Comparison of ENCODE assay signal across 25 cellular contexts in the genomic region with DNA sequence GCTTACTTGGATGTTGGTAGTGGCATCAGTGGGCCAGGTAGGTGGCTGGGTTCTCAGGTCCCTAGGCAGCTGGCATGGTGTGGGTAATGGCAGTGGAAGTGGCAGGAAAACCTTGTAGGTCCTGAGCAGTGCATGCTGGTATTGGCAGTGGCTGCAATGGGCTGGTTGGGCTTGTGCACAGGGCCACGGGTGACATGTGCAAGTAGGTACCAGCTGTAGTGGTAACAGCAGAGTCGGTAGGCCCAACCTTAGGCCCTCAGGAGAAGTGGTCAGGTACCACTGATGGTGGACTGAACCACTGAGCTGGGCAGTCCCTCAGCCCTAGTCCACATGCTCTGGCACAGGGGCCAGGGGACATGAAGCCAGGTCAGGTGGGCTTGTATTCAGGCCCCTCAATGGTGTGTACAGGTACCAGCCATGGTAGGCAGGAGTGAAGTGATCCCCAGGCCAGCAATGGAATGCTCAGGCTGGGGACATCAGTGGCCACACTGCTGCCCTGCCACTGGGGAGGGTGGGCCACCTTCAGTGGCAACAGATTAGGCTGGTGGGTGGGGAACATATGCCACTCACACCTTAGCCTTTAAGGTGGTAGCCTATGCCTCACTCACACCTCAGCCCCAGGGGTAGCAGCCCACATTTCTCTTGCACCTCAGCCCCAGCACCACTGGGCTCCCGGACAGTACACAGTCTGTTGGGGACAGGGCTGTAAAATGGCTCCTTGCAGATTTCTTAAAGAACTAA.
DNase-seq lines count a peak whose midpoint lies in the region; ATAC-seq, FAIRE-seq and TF ChIP-seq lines count a peak whose summit lies in the region.
"Had no signal": no experiment of that assay in that cellular context is flagged by ENCODE, and none has a peak within 500 bp of the region (broad histone marks: within the 10 kb centered on the region; RNA-seq: fewer than 3 reads in every experiment).

No MANE protein-coding gene starts in this region.

- POLR2A ChIA-PET in A549 (lab: Yijun Ruan, JAX) (no interaction called here), Panc1 (lab: Charles Lee) (no interaction called here)
- POLR2A ChIA-PET in activated CD4-positive, alpha-beta T cell treated with anti-CD3 and anti-CD28 coated beads for 36 hours (lab: Charles Lee) = no interaction called here

- TF ChIP-seq EP300 in A549 (IDR thresholded peaks at IDR 0.05) (no peak), sigmoid colon (IDR thresholded peaks at IDR 0.05) (no peak)

- in situ Hi-C loops in Panc1 (cut with HindIII; ENCODE audit: low pct_unique_long_range_greater_than_20kb, low sequenced_read_pairs) = no loop called here

- H3K4me1 Mint-ChIP-seq in activated CD4-positive, alpha-beta T cell treated with anti-CD3 and anti-CD28 coated beads for 36 hours = peaks cover 3% of the 10 kb centered on the region
- H3K4me1 Mint-ChIP-seq: mesothelial cell of epicardium had no signal

- TF ChIP-seq RAD21 in A549 (conservative IDR thresholded peaks at IDR 0.05 in 1 of 2, IDR thresholded peaks at IDR 0.05 in 1 of 2) = no peak

- no peak overlapping the region for H3K4me2 ChIP-seq in A549
- H3K4me2 ChIP-seq: BLaER1 treated with 17β-estradiol and CSF1 and Interleukin-3, amounts not matched to agents 10 nM and 100 nM had no signal

- H3K36me3 ChIP-seq in Panc1 (ENCODE audit: control insufficient read depth, insufficient read depth, low read length) = 0 out of 2 replicates have a peak, but pooled peaks cover 3% of the 10 kb centered on the region
- peaks cover 0 to 16% (median 0%) of the 10 kb centered on the region in 4 donors for H3K36me3 ChIP-seq in sigmoid colon

- TF ChIP-seq POLR2A in A549 (IDR thresholded peaks at IDR 0.05; ENCODE audit: low read length) (peak; percentile 16; the same call in 1 of the 2 replicates), sigmoid colon (IDR thresholded peaks at IDR 0.05) (no peak)

- no peak overlapping the region for H3K4me3 ChIP-seq in A549
- H3K4me3 ChIP-seq in Panc1 (ENCODE audit: low read depth in 2 of 2, low read length in 2 of 2) = no peak overlapping the region
- H3K4me3 ChIP-seq in sigmoid colon = no peak overlapping the region
- H3K4me3 ChIP-seq: BLaER1 treated with 17β-estradiol and CSF1 and Interleukin-3, amounts not matched to agents 10 nM and 100 nM; K562; left lung had no signal

- no peak overlapping the region for H3K27ac ChIP-seq in A549
- H3K27ac ChIP-seq in Panc1 (ENCODE audit: low read length) = no peak overlapping the region
- H3K27ac ChIP-seq in sigmoid colon = no peak overlapping the region
- H3K27ac ChIP-seq: BLaER1 treated with 17β-estradiol and CSF1 and Interleukin-3, amounts not matched to agents 10 nM and 100 nM; left lung had no signal

- H3K9me3 ChIP-seq in A549 = peaks cover 27% of the 10 kb centered on the region; the same call in 2 of the 3 replicates
- H3K9me3 ChIP-seq in Panc1 (ENCODE audit: control insufficient read depth, insufficient read depth, low read depth, low read length) = peaks cover 13% of the 10 kb centered on the region; the same call in 1 of the 2 replicates
- peaks cover 0 to 6% (median 0%) of the 10 kb centered on the region in 4 donors for H3K9me3 ChIP-seq in sigmoid colon

- no peaks in the 10 kb centered on the region for H3K36me3 Mint-ChIP-seq in activated CD4-positive, alpha-beta T cell treated with anti-CD3 and anti-CD28 coated beads for 36 hours (ENCODE audit: low read depth)

- no peak overlapping the region for H3K27ac Mint-ChIP-seq in activated CD4-positive, alpha-beta T cell treated with anti-CD3 and anti-CD28 coated beads for 36 hours
- H3K27ac Mint-ChIP-seq: mesothelial cell of epicardium; naive thymus-derived CD8-positive, alpha-beta T cell had no signal

- H3K4me1 ChIP-seq in A549 (no peaks in the 10 kb centered on the region), Panc1 (ENCODE audit: control insufficient read depth, insufficient read depth, low read length) (no peaks in the 10 kb centered on the region), sigmoid colon (no peaks in the 10 kb centered on the region)
- H3K4me1 ChIP-seq: Caco-2, left lung had no signal

- intact Hi-C loops in Panc1 (cut with micrococcal nuclease; ENCODE audit: unreplicated experiment) = no loop called here
- intact Hi-C loops in sigmoid colon (cut with DNase I) = no loop called here
- intact Hi-C loops in activated CD4-positive, alpha-beta T cell treated with anti-CD3 and anti-CD28 coated beads for 36 hours (cut with DNase I, micrococcal nuclease) = no loop called here

- no peak overlapping the region for H3K4me3 Mint-ChIP-seq in activated CD4-positive, alpha-beta T cell treated with anti-CD3 and anti-CD28 coated beads for 36 hours
- H3K4me3 Mint-ChIP-seq: mesothelial cell of epicardium; naive thymus-derived CD8-positive, alpha-beta T cell had no signal

- no TSS peak for BruUV-seq in Panc1 (replicated peaks; lab: Mats Ljungman, UMichigan)

- CTCF ChIA-PET in A549 (lab: Yijun Ruan, JAX) = interaction anchor here (1.5 to 1.8 kb wide), 2 partner anchors 21 to 51 kb away, joined by 4 to 9 read pairs; no protein-coding TSS in a partner anchor
- CTCF ChIA-PET in Panc1 (lab: Charles Lee) = interaction anchor here (0.7 kb wide), 1 partner anchor 695 kb away, joined by 3 read pairs; no protein-coding TSS in a partner anchor
- CTCF ChIA-PET in activated CD4-positive, alpha-beta T cell treated with anti-CD3 and anti-CD28 coated beads for 36 hours (lab: Charles Lee) = no interaction called here

- peaks cover 14% of the 10 kb centered on the region for H3K9me3 Mint-ChIP-seq in activated CD4-positive, alpha-beta T cell treated with anti-CD3 and anti-CD28 coated beads for 36 hours (ENCODE audit: low read depth)

- WGBS in A549 (ENCODE audit: missing lambda C conversion rate) = 89% methylated on average over 3 of the region's 3 CpGs
- WGBS in sigmoid colon, 2 donors = 96 to 97% methylated on average over 3 of the region's 3 CpGs

- H3K27me3 ChIP-seq in Panc1 (ENCODE audit: control insufficient read depth, insufficient read depth, low read length) (no peaks in the 10 kb centered on the region), sigmoid colon (no peaks in the 10 kb centered on the region)
- H3K27me3 ChIP-seq: left lung had no signal

- ATAC-seq in A549 (no peak), Panc1 (0 out of 2 replicates have a peak, but pooled peaks have one; percentile 26), GM21423 (IDR thresholded peaks at IDR 0.05; ENCODE audit: unreplicated experiment) (no peak), HG03432 (IDR thresholded peaks at IDR 0.05; ENCODE audit: unreplicated experiment) (no peak), HG03571 (IDR thresholded peaks at IDR 0.05; ENCODE audit: unreplicated experiment) (no peak)
- no peak for ATAC-seq in activated CD4-positive, alpha-beta T cell treated with anti-CD3 and anti-CD28 coated beads for 36 hours
- ATAC-seq: K562; left lung; naive thymus-derived CD8-positive, alpha-beta T cell had no signal

- no peak for FAIRE-seq in A549 (lab: Jason Lieb, UNC)
- FAIRE-seq: GM19239, K562 had no signal

- H3K27me3 Mint-ChIP-seq in activated CD4-positive, alpha-beta T cell treated with anti-CD3 and anti-CD28 coated beads for 36 hours = peaks cover 38% of the 10 kb centered on the region

- no peak for TF ChIP-seq CTCF in A549 (IDR thresholded peaks at IDR 0.05)
- no peak for TF ChIP-seq CTCF in Panc1 (IDR thresholded peaks at IDR 0.05)
- no peak for TF ChIP-seq CTCF in sigmoid colon (IDR thresholded peaks at IDR 0.05)

- no peak for DNase-seq in A549 (ENCODE audit: low read depth in 1 of 2, low spot score in 1 of 2)
- no peak for DNase-seq in Panc1 (ENCODE audit: low read depth, low spot score)
- peak; percentile 40 for DNase-seq in islet precursor cell
- peak; percentile 53 for DNase-seq in sigmoid colon
- no peak for DNase-seq in activated CD4-positive, alpha-beta T cell treated with anti-CD3 and anti-CD28 coated beads for 36 hours
- DNase-seq: activated effector memory CD4-positive, alpha-beta T cell treated with Interleukin-2 at 50 U/mL for 16 hours; activated T-cell treated with anti-CD3 and anti-CD28 coated beads for 4 hours; Caco-2; DND-41; effector CD8-positive, alpha-beta T cell; erythroblast; foreskin fibroblast; NCI-H2029 treated with DMSO at 0.1 percent for 48 hours; NCI-H345; NCI-H82; SHP77 had no signal

TF ChIP-seq in A549, 52 proteins besides CTCF, POLR2A, EP300 and RAD21:
- TF ChIP-seq PHF8 (IDR thresholded peaks at IDR 0.05; ENCODE audit: borderline replicate concordance, low read depth) (no peak), HOXB5 (CRISPR knock-in tag; IDR thresholded peaks at IDR 0.05) (no peak), FOXS1 (CRISPR knock-in tag; IDR thresholded peaks at IDR 0.05) (no peak)
- TF ChIP-seq, protein P1, sequence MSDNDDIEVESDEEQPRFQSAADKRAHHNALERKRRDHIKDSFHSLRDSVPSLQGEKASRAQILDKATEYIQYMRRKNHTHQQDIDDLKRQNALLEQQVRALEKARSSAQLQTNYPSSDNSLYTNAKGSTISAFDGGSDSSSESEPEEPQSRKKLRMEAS (IDR thresholded peaks at IDR 0.05) = no peak

Comparison
In these comparisons a context has a peak if more than half of its experiments do, and no peak if none do; other contexts are left out.
1. DNase-seq: peak in islet precursor cell (single experiment) and sigmoid colon (single experiment); none in A549 (0 of 2), Panc1 (single experiment) and activated CD4-positive, alpha-beta T cell treated with anti-CD3 and anti-CD28 coated beads for 36 hours (single experiment).